10 cellular contexts compared by ENCODE assay signal in genomic region chr14:23452237-23452636, GRCh38. TPM values are rescaled to one million over a fixed set of nuclear protein-coding genes. Genes with fewer than 3 reads are reported as not detected.
"Had no signal": no experiment of that assay in that cellular context is flagged by ENCODE, and none has a peak within 500 bp of the region (broad histone marks: within the 10 kb centered on the region; RNA-seq: fewer than 3 reads in every experiment).

No MANE protein-coding gene starts in this region.

- DNase-seq: IMR-90, KBM-7, KG1 had no signal

- FAIRE-seq: HepG2, HTR-8/SVneo had no signal

- ATAC-seq: HepG2 had no signal

- H3K9ac ChIP-seq: KMS-11 had no signal

- H3K27ac ChIP-seq: HL-60, KMS-11 had no signal

- H3K4me2 ChIP-seq: KMS-11 had no signal

RNA-seq across cellular contexts. Expression of gene MYH7, which starts 16.8 kb away (rescaled TPM):
- total RNA-seq: HepG2, HT-29, HT1080, IMR-90 had no signal
- polyA plus RNA-seq: IgD-negative memory B cell, IMR-90 had no signal

RNA-seq across cellular contexts. Expression of gene MYH6, which starts 44.2 kb away (rescaled TPM):
- total RNA-seq: HepG2, HT-29, HT1080, IMR-90 had no signal
- polyA plus RNA-seq: IgD-negative memory B cell, IMR-90 had no signal
